In the genomic region with DNA sequence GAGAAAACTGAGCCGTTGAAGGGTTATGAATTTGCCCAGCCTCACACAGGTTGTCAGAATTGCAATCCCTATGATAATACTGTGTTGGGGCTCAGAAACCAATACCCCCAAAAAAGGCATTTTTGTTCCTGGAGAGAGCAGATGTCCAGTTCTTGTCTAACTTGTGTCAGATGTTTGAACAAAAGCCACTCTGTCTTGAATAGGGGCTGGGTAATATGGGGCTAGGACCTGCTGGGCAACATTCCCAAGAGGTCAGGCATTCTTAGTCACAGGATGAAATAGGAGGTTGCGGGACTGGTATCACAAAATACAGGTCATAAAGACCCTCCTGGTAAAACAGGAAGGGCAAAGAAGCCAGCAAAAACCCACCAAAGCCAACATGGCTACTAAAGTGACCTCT, we compare ENCODE assay signal across 22 cellular contexts.
DNase-seq lines count a peak whose midpoint lies in the region; ATAC-seq, FAIRE-seq and TF ChIP-seq lines count a peak whose summit lies in the region.
"Had no signal": no experiment of that assay in that cellular context is flagged by ENCODE, and none has a peak within 500 bp of the region (broad histone marks: within the 10 kb centered on the region; RNA-seq: fewer than 3 reads in every experiment).

No MANE protein-coding gene starts in this region.

- POLR2A ChIA-PET in Caco-2 (lab: Charles Lee): no interaction called here

- H3K36me3 ChIP-seq in Caco-2 (ENCODE audit: control insufficient read depth, insufficient read depth, low read length) (no peaks in the 10 kb centered on the region), HUES48 (ENCODE audit: control insufficient read depth, insufficient read depth, low read length) (no peaks in the 10 kb centered on the region), bronchial epithelial cell (ENCODE audit: control insufficient read depth, insufficient read depth, low read length) (no peaks in the 10 kb centered on the region)
- H3K36me3 ChIP-seq: HAP-1 had no signal

- TF ChIP-seq CTCF in Caco-2 (IDR thresholded peaks at IDR 0.05; ENCODE audit: insufficient read depth in 1 of 2, low read depth in 1 of 2, low read length in 1 of 2, severe bottlenecking in 1 of 2, unreplicated experiment in 1 of 2): no peak
- TF ChIP-seq CTCF in bronchial epithelial cell (IDR thresholded peaks at IDR 0.05; ENCODE audit: insufficient read depth, low read length, severe bottlenecking): no peak

- H3K4me3 ChIP-seq in Caco-2 (ENCODE audit: low read depth, low read length) (no peak overlapping the region), HUES48 (ENCODE audit: low read depth, low read length) (no peak overlapping the region), bronchial epithelial cell (ENCODE audit: low read depth, low read length) (no peak overlapping the region)
- H3K4me3 ChIP-seq: HAP-1 had no signal

- no peaks in the 10 kb centered on the region for H3K27me3 ChIP-seq in Caco-2 (replicated peaks; ENCODE audit: control insufficient read depth, insufficient read depth, low read length)
- no peaks in the 10 kb centered on the region for H3K27me3 ChIP-seq in HUES48 (ENCODE audit: control insufficient read depth, insufficient read depth, low read length)
- no peaks in the 10 kb centered on the region for H3K27me3 ChIP-seq in bronchial epithelial cell (ENCODE audit: control insufficient read depth, insufficient read depth, low read length)

- ATAC-seq in HG03280 (IDR thresholded peaks at IDR 0.05; ENCODE audit: unreplicated experiment) (no peak), GM18870 (IDR thresholded peaks at IDR 0.05; ENCODE audit: unreplicated experiment) (no peak)
- ATAC-seq: HepG2, Right ventricle myocardium inferior had no signal

- intact Hi-C loops in Caco-2 (cut with micrococcal nuclease; ENCODE audit: unreplicated experiment): loop anchor here (5.0 kb wide), 1 partner anchor 282 kb away; no protein-coding TSS in a partner anchor
- intact Hi-C loops in activated T-helper 2 cell treated with anti-CD3 and anti-CD28 coated beads, Interferon-gamma antibody, Interleukin-2, Interleukin-4, amounts not matched to agents 10 μg/mL and 5 μg/mL and 100 μg/mL, durations not matched to agents 14 hours and 24 hours and 36 hours (cut with micrococcal nuclease): no loop called here

- peaks cover 13% of the 10 kb centered on the region for H3K9me3 Mint-ChIP-seq in Caco-2 (ENCODE audit: unreplicated experiment)
- peaks cover 18% of the 10 kb centered on the region for H3K9me3 Mint-ChIP-seq in activated T-helper 2 cell treated with anti-CD3 and anti-CD28 coated beads, Interferon-gamma antibody, Interleukin-2, Interleukin-4, amounts not matched to agents 10 μg/mL and 5 μg/mL and 100 μg/mL, durations not matched to agents 14 hours and 24 hours and 36 hours

- DNase-seq in Caco-2 (peak; percentile 47 to 69), bronchial epithelial cell (ENCODE audit: low read depth) (peak; percentile 61), kidney tubule cell (ENCODE audit: low spot score) (peak; percentile 7), NCI-H1436 treated with DMSO at 0.1 percent for 48 hours (lab: John Stamatoyannopoulos, UW) (no peak)
- DNase-seq in activated T-helper 2 cell treated with anti-CD3 and anti-CD28 coated beads, Interferon-gamma antibody, Interleukin-2, Interleukin-4, amounts not matched to agents 10 μg/mL and 5 μg/mL and 100 μg/mL, durations not matched to agents 14 hours and 24 hours and 36 hours (ENCODE audit: low spot score): no peak
- DNase-seq: COR-L47, DMS153, EL, KBM-7, NCI-H1417 treated with DMSO at 0.1 percent for 48 hours, NCI-H2029, NCI-H345, NCI-H524 treated with DMSO at 0.1 percent for 48 hours had no signal

- peaks cover 19% of the 10 kb centered on the region for H3K4me1 Mint-ChIP-seq in Caco-2 (ENCODE audit: low read depth, unreplicated experiment)
- no peaks in the 10 kb centered on the region for H3K4me1 Mint-ChIP-seq in activated T-helper 2 cell treated with anti-CD3 and anti-CD28 coated beads, Interferon-gamma antibody, Interleukin-2, Interleukin-4, amounts not matched to agents 10 μg/mL and 5 μg/mL and 100 μg/mL, durations not matched to agents 14 hours and 24 hours and 36 hours (ENCODE audit: low read depth)
- H3K4me1 Mint-ChIP-seq: B cell had no signal

- no TSS peak for BruUV-seq in Caco-2 (replicated peaks; lab: Mats Ljungman, UMichigan)

- H3K4me1 ChIP-seq in Caco-2: peaks cover 32% of the 10 kb centered on the region
- peaks cover 28% of the 10 kb centered on the region for H3K4me1 ChIP-seq in HUES48 (ENCODE audit: control insufficient read depth, insufficient read depth, low read length)

- peak overlapping the region; percentile 94 for H3K27ac ChIP-seq in HUES48 (ENCODE audit: low read depth, low read length)

- no peak overlapping the region for H3K4me3 Mint-ChIP-seq in Caco-2 (ENCODE audit: unreplicated experiment)
- no peak overlapping the region for H3K4me3 Mint-ChIP-seq in activated T-helper 2 cell treated with anti-CD3 and anti-CD28 coated beads, Interferon-gamma antibody, Interleukin-2, Interleukin-4, amounts not matched to agents 10 μg/mL and 5 μg/mL and 100 μg/mL, durations not matched to agents 14 hours and 24 hours and 36 hours (ENCODE audit: low read depth)
- H3K4me3 Mint-ChIP-seq: B cell had no signal

- H3K27ac Mint-ChIP-seq in Caco-2 (ENCODE audit: unreplicated experiment): peak overlapping the region; percentile 34
- H3K27ac Mint-ChIP-seq in activated T-helper 2 cell treated with anti-CD3 and anti-CD28 coated beads, Interferon-gamma antibody, Interleukin-2, Interleukin-4, amounts not matched to agents 10 μg/mL and 5 μg/mL and 100 μg/mL, durations not matched to agents 14 hours and 24 hours and 36 hours: no peak overlapping the region
- H3K27ac Mint-ChIP-seq: B cell had no signal

- no peaks in the 10 kb centered on the region for H3K27me3 Mint-ChIP-seq in Caco-2 (ENCODE audit: insufficient read depth, unreplicated experiment)
- H3K27me3 Mint-ChIP-seq in activated T-helper 2 cell treated with anti-CD3 and anti-CD28 coated beads, Interferon-gamma antibody, Interleukin-2, Interleukin-4, amounts not matched to agents 10 μg/mL and 5 μg/mL and 100 μg/mL, durations not matched to agents 14 hours and 24 hours and 36 hours (ENCODE audit: low read depth): no peaks in the 10 kb centered on the region
- H3K27me3 Mint-ChIP-seq: B cell had no signal

- CTCF ChIA-PET in Caco-2 (lab: Charles Lee): no interaction called here

- peaks cover 5% of the 10 kb centered on the region; the same call in 1 of the 2 replicates for H3K9me3 ChIP-seq in Caco-2
- peaks cover 13% of the 10 kb centered on the region for H3K9me3 ChIP-seq in HUES48 (ENCODE audit: control insufficient read depth, insufficient read depth, low read length)
- H3K9me3 ChIP-seq: HAP-1 had no signal

- H3K9ac ChIP-seq in HUES48 (ENCODE audit: low read depth, low read length): no peak overlapping the region

- H3K36me3 Mint-ChIP-seq in Caco-2 (ENCODE audit: insufficient read depth, unreplicated experiment): no peaks in the 10 kb centered on the region
- no peaks in the 10 kb centered on the region for H3K36me3 Mint-ChIP-seq in activated T-helper 2 cell treated with anti-CD3 and anti-CD28 coated beads, Interferon-gamma antibody, Interleukin-2, Interleukin-4, amounts not matched to agents 10 μg/mL and 5 μg/mL and 100 μg/mL, durations not matched to agents 14 hours and 24 hours and 36 hours (ENCODE audit: low read depth)

- FAIRE-seq in bronchial epithelial cell (lab: Jason Lieb, UNC): no peak
- FAIRE-seq: GM12892, GM18507, HepG2 had no signal

Comparison
In these comparisons a context has a peak if more than half of its experiments do, and no peak if none do; other contexts are left out.
1. DNase-seq: peak in Caco-2 (2 of 2), bronchial epithelial cell (single experiment) and kidney tubule cell (single experiment); none in NCI-H1436 treated with DMSO at 0.1 percent for 48 hours (single experiment) and activated T-helper 2 cell treated with anti-CD3 and anti-CD28 coated beads, Interferon-gamma antibody, Interleukin-2, Interleukin-4, amounts not matched to agents 10 μg/mL and 5 μg/mL and 100 μg/mL, durations not matched to agents 14 hours and 24 hours and 36 hours (single experiment).